ENCODE assay signal across 1 cellular context in genomic region chr20:64285579-64286427, GRCh38.
TF ChIP-seq lines count a peak whose summit lies in the region.
"Not testable (repeated sequence)": the region's sequence is repeated elsewhere in the genome, so short reads cannot be mapped to it uniquely, and the experiment has no call there.

No MANE protein-coding gene starts in this region.

TF ChIP-seq in K562, 482 proteins besides CTCF, POLR2A, EP300 and RAD21 (continued from another document):
- TF ChIP-seq ZFX (CRISPR knock-in tag; IDR thresholded peaks at IDR 0.05), result peak; percentile 69
- TF ChIP-seq ATF1 (CRISPR knock-in tag; IDR thresholded peaks at IDR 0.05), result 0 out of 2 replicates have a peak, but pooled peaks have one; percentile 20
- TF ChIP-seq ATF1 (tag; IDR thresholded peaks at IDR 0.05), result peak; percentile 50
- TF ChIP-seq HMGXB4 (CRISPR knock-in tag; IDR thresholded peaks at IDR 0.05), result peak; percentile 98
- 0 out of 2 replicates have a peak, but pooled peaks have one; percentile 38 for TF ChIP-seq ZBTB49 (CRISPR knock-in tag; IDR thresholded peaks at IDR 0.05; ENCODE audit: borderline replicate concordance)
- peak; percentile 74 for TF ChIP-seq HNRNPL (IDR thresholded peaks at IDR 0.05; ENCODE audit: low read depth, low read length)
- 0 out of 2 replicates have a peak, but pooled peaks have one; percentile 30 for TF ChIP-seq POLR2AphosphoS5 (IDR thresholded peaks at IDR 0.05; ENCODE audit: control insufficient read depth, insufficient read depth, low read depth, low read length)
- TF ChIP-seq MNT (conservative IDR thresholded peaks at IDR 0.05), result peak; percentile 29 to 52; a peak in 2 of 4 replicates
- peak; percentile 70 for TF ChIP-seq ZNF395 (CRISPR knock-in tag; IDR thresholded peaks at IDR 0.05)
- TF ChIP-seq ARID2 (IDR thresholded peaks at IDR 0.05), result peak; percentile 90
- peak; percentile 76; the same call in 1 of the 2 replicates for TF ChIP-seq ZHX1 (conservative IDR thresholded peaks at IDR 0.05; ENCODE audit: low read length)
- TF ChIP-seq PRPF4 (IDR thresholded peaks at IDR 0.05; ENCODE audit: insufficient read depth, low read depth, low read length, poor library complexity, severe bottlenecking), result peak; percentile 99
- TF ChIP-seq MYC (IDR thresholded peaks at IDR 0.05; ENCODE audit: low read depth, low read length), result peak; percentile 35; the same call in 1 of the 2 replicates
- TF ChIP-seq MYC (CRISPR knock-in tag; IDR thresholded peaks at IDR 0.05; ENCODE audit: borderline replicate concordance, low read depth); NR2C2 (tag; IDR thresholded peaks at IDR 0.05); TOE1 (CRISPR knock-in tag; IDR thresholded peaks at IDR 0.05; ENCODE audit: borderline replicate concordance, low read depth): not testable (repeated sequence)
- TF ChIP-seq SMAD4 (CRISPR knock-in tag; conservative IDR thresholded peaks at IDR 0.05), result 0 out of 2 replicates have a peak, but pooled peaks have one; percentile 64
- peak; percentile 51 for TF ChIP-seq NCOR1 (IDR thresholded peaks at IDR 0.05)
- TF ChIP-seq CREB3 (tag; conservative IDR thresholded peaks at IDR 0.05; ENCODE audit: low read depth), result 0 out of 2 replicates have a peak, but pooled peaks have one; percentile 36
- peak; percentile 89 for TF ChIP-seq NR2C2 (CRISPR knock-in tag; IDR thresholded peaks at IDR 0.05)
- peak in 1 of 2 experiments; percentile 98; a peak in 2 of 4 replicates for TF ChIP-seq MLLT1 (IDR thresholded peaks at IDR 0.05)
- peak in 1 of 2 experiments; percentile 53; a peak in 1 of 4 replicates for TF ChIP-seq SRF (CRISPR knock-in tag; IDR thresholded peaks at IDR 0.05)
- peak; percentile 70 for TF ChIP-seq CXXC5 (CRISPR knock-in tag; IDR thresholded peaks at IDR 0.05)
- peak in 1 of 2 experiments; percentile 36 for TF ChIP-seq NCOA2 (IDR thresholded peaks at IDR 0.05; ENCODE audit: partially characterized antibody in 2 of 2)
- TF ChIP-seq PCBP1 (IDR thresholded peaks at IDR 0.05; ENCODE audit: low read depth, low read length, poor library complexity, severe bottlenecking), result peak; percentile 36
- TF ChIP-seq ZNF445 (CRISPR knock-in tag; IDR thresholded peaks at IDR 0.05; ENCODE audit: low read depth), result peak; percentile 91
- TF ChIP-seq TAF15 (IDR thresholded peaks at IDR 0.05; ENCODE audit: low read depth, low read length), result 0 out of 2 replicates have a peak, but pooled peaks have one; percentile 67
- TF ChIP-seq HMBOX1 (IDR thresholded peaks at IDR 0.05), result peak; percentile 75; the same call in 1 of the 2 replicates
- 0 out of 2 replicates have a peak, but pooled peaks have one; percentile 31 for TF ChIP-seq ZBTB43 (CRISPR knock-in tag; IDR thresholded peaks at IDR 0.05)
- peak; percentile 85 for TF ChIP-seq TOE1 (IDR thresholded peaks at IDR 0.05; ENCODE audit: borderline replicate concordance)
- peak; percentile 93 for TF ChIP-seq ATF7 (IDR thresholded peaks at IDR 0.05)
- 0 out of 2 replicates have a peak, but pooled peaks have one; percentile 36 for TF ChIP-seq TARDBP (IDR thresholded peaks at IDR 0.05)
- TF ChIP-seq NONO (IDR thresholded peaks at IDR 0.05; ENCODE audit: low read depth in 2 of 2, low read length in 1 of 2), result peak in 1 of 2 experiments; percentile 91; a peak in 2 of 4 replicates
- TF ChIP-seq RBFOX2 (IDR thresholded peaks at IDR 0.05; ENCODE audit: low read depth, low read length), result peak; percentile 25; the same call in 1 of the 2 replicates
- TF ChIP-seq SMC3 (conservative IDR thresholded peaks at IDR 0.05; ENCODE audit: insufficient read depth, low read depth, low read length), result peak; percentile 90
- peak in 1 of 3 experiments; percentile 9 for TF ChIP-seq YY1 (IDR thresholded peaks at IDR 0.05; ENCODE audit: borderline replicate concordance in 1 of 3, control insufficient read depth in 1 of 3, extremely low read depth in 1 of 3, insufficient read depth in 3 of 3, insufficient read length in 1 of 3, insufficient replicate concordance in 2 of 3, low read depth in 1 of 3, low read length in 2 of 3)
- TF ChIP-seq RBM22 (IDR thresholded peaks at IDR 0.05; ENCODE audit: low read depth, low read length, poor library complexity, severe bottlenecking), result peak; percentile 88
- TF ChIP-seq XRCC5 (IDR thresholded peaks at IDR 0.05; ENCODE audit: low read depth, low read length), result peak; percentile 80
- TF ChIP-seq FOXP4 (CRISPR knock-in tag; IDR thresholded peaks at IDR 0.05; ENCODE audit: borderline replicate concordance), result peak; percentile 87; the same call in 1 of the 2 replicates
- 0 out of 2 replicates have a peak, but pooled peaks have one; percentile 31 for TF ChIP-seq MIER1 (IDR thresholded peaks at IDR 0.05; ENCODE audit: low read depth)
- TF ChIP-seq CBFB (CRISPR knock-in tag; IDR thresholded peaks at IDR 0.05), result peak; percentile 93
